In genomic region chr2:55985406-55985805, GRCh38 we compare ENCODE assay signal across 13 cellular contexts.
A peak's percentile ranks its signal among the peaks of the same experiment; 100 is the strongest.
DNase-seq lines count a peak whose midpoint lies in the region; ATAC-seq, FAIRE-seq and TF ChIP-seq lines count a peak whose summit lies in the region.
"Had no signal": no experiment of that assay in that cellular context is flagged by ENCODE, and none has a peak within 500 bp of the region (broad histone marks: within the 10 kb centered on the region; RNA-seq: fewer than 3 reads in every experiment).

No MANE protein-coding gene starts in this region.

- H3K36me3 Mint-ChIP-seq in T-helper 17 cell (ENCODE audit: low read depth) = no peaks in the 10 kb centered on the region

- no peak overlapping the region for H3K4me3 Mint-ChIP-seq in T-helper 17 cell

- peak; percentile 89 for ATAC-seq in GM19468 (IDR thresholded peaks at IDR 0.05; ENCODE audit: extremely low read depth, unreplicated experiment)
- peak; percentile 97 for ATAC-seq in HG03060 (IDR thresholded peaks at IDR 0.05; ENCODE audit: low read depth, unreplicated experiment)
- no peak for ATAC-seq in T-helper 17 cell

- H3K27ac Mint-ChIP-seq in T-helper 17 cell = no peak overlapping the region

- H3K27me3 Mint-ChIP-seq in T-helper 17 cell = no peaks in the 10 kb centered on the region

- no peaks in the 10 kb centered on the region for H3K4me1 Mint-ChIP-seq in T-helper 17 cell

- H3K9me3 ChIP-seq in T-helper 17 cell (ENCODE audit: control insufficient read depth, low read length, poor library complexity, severe bottlenecking) = peaks cover 3% of the 10 kb centered on the region
- H3K9me3 ChIP-seq: stomach had no signal

- peak; percentile 24 for FAIRE-seq in GM12892 (lab: Jason Lieb, UNC)

- no peak for DNase-seq in GM12892 (ENCODE audit: insufficient read length)
- DNase-seq in NOMO-1 treated with DMSO at 0.1 percent for 48 hours (lab: John Stamatoyannopoulos, UW; ENCODE audit: unreplicated experiment) = peak; percentile 89
- no peak for DNase-seq in NCI-H187 treated with DMSO at 0.1 percent for 48 hours (lab: John Stamatoyannopoulos, UW)
- DNase-seq in anterior cingulate cortex (lab: John Stamatoyannopoulos, UW) = no peak
- no peak for DNase-seq in stimulated activated CD4-positive, alpha-beta T cell treated with anti-CD3 and anti-CD28 coated beads, Interleukin-4, amount 100 ng/mL, for 24 hours
- DNase-seq in T-helper 17 cell = no peak
- DNase-seq: activated CD4-positive, alpha-beta T cell treated with anti-CD3 and anti-CD28 coated beads, Interleukin-2, amount 50 U/mL, for 4 hours; AML-193; amygdala; mesenchymal stem cell; stomach had no signal

- no peak for TF ChIP-seq POLR2A in GM12892 (IDR thresholded peaks at IDR 0.05; ENCODE audit: low read depth, low read length)
